In genomic region chrX:66015152-66015827, GRCh38 we compare ENCODE assay signal across 9 cellular contexts. TPM values are rescaled to one million over a fixed set of nuclear protein-coding genes. Genes with fewer than 3 reads are reported as not detected.
DNase-seq lines count a peak whose midpoint lies in the region; ATAC-seq and TF ChIP-seq lines count a peak whose summit lies in the region.
"Had no signal": no experiment of that assay in that cellular context is flagged by ENCODE, and none has a peak within 500 bp of the region (broad histone marks: within the 10 kb centered on the region; RNA-seq: fewer than 3 reads in every experiment).

No MANE protein-coding gene starts in this region.

- intact Hi-C loops in ovary (cut with DNase I) = no loop called here

- H3K4me3 ChIP-seq in muscle layer of duodenum (ENCODE audit: low read depth in 1 of 2, low read length in 2 of 2) = peak overlapping the region; percentile 32 to 39
- no peak overlapping the region for H3K4me3 ChIP-seq in ovary
- H3K4me3 ChIP-seq: body of pancreas had no signal

- DNase-seq in T-helper 17 cell (no peak), ovary (no peak), NCI-H2081 treated with DMSO at 0.1 percent for 48 hours (lab: John Stamatoyannopoulos, UW) (no peak), HuH-7.5 (ENCODE audit: low spot score) (no peak)
- no peak for DNase-seq in stimulated activated CD4-positive, alpha-beta T cell treated with anti-CD3 and anti-CD28 coated beads, Interleukin-4, amount 100 ng/mL, for 4 hours

- WGBS in ovary, 3 donors = 19 to 38% (median 20%) methylated on average over 2 of the region's 2 CpGs

- H3K4me3 Mint-ChIP-seq in T-helper 17 cell = peak overlapping the region; percentile 63

- no peaks in the 10 kb centered on the region for H3K4me1 ChIP-seq in muscle layer of duodenum (ENCODE audit: control insufficient read depth in 1 of 2, insufficient read depth in 2 of 2, low read length in 2 of 2)
- H3K4me1 ChIP-seq in ovary (ENCODE audit: insufficient read depth) = no peaks in the 10 kb centered on the region
- H3K4me1 ChIP-seq: body of pancreas had no signal

- H3K27me3 Mint-ChIP-seq in T-helper 17 cell = no peaks in the 10 kb centered on the region

- peaks cover 32% of the 10 kb centered on the region for H3K4me1 Mint-ChIP-seq in T-helper 17 cell

- H3K27ac ChIP-seq in muscle layer of duodenum (ENCODE audit: low read length) (peak overlapping the region; percentile 39), ovary (no peak overlapping the region)

- H3K27me3 ChIP-seq in muscle layer of duodenum (ENCODE audit: low read depth, low read length) = no peaks in the 10 kb centered on the region
- H3K27me3 ChIP-seq in ovary = no peaks in the 10 kb centered on the region
- H3K27me3 ChIP-seq: body of pancreas had no signal

- no peak for TF ChIP-seq POLR2A in ovary (IDR thresholded peaks at IDR 0.05)

- no peaks in the 10 kb centered on the region for H3K36me3 ChIP-seq in muscle layer of duodenum (ENCODE audit: control insufficient read depth in 1 of 2, insufficient read depth in 2 of 2, low read length in 2 of 2)
- H3K36me3 ChIP-seq in ovary = no peaks in the 10 kb centered on the region

- peak; percentile 38 for ATAC-seq in GM18517 (IDR thresholded peaks at IDR 0.05; ENCODE audit: unreplicated experiment)
- peak; percentile 29 for ATAC-seq in HG02870 (IDR thresholded peaks at IDR 0.05; ENCODE audit: unreplicated experiment)
- ATAC-seq in T-helper 17 cell = peak; percentile 58
- ATAC-seq: body of pancreas had no signal

- TF ChIP-seq CTCF in ovary (IDR thresholded peaks at IDR 0.05) = no peak

- H3K9me3 ChIP-seq in T-helper 17 cell (ENCODE audit: control insufficient read depth, low read length, poor library complexity, severe bottlenecking) (no peaks in the 10 kb centered on the region), muscle layer of duodenum (ENCODE audit: control insufficient read depth in 1 of 2, low read length in 2 of 2) (no peaks in the 10 kb centered on the region), ovary (no peaks in the 10 kb centered on the region)
- H3K9me3 ChIP-seq: body of pancreas had no signal

- no peaks in the 10 kb centered on the region for H3K36me3 Mint-ChIP-seq in T-helper 17 cell (ENCODE audit: low read depth)

- no peak for TF ChIP-seq EP300 in ovary (IDR thresholded peaks at IDR 0.05)

- peak overlapping the region; percentile 32 for H3K27ac Mint-ChIP-seq in T-helper 17 cell

RNA-seq across cellular contexts. Expression of gene VSIG4, which starts 24.6 kb away (rescaled TPM):
- total RNA-seq in T-helper 17 cell (under 1 TPM in 1 of 2 donors, not detected in 1; 0.60 TPM), ovary (10 to 100 TPM in 6 of 7 donors, 1 to 10 TPM in 1; 4.4 to 50.5 (median 30.3) TPM)
- polyA plus RNA-seq in ovary = 10 to 100 TPM; 19.4 to 92.5 TPM
